19 cellular contexts compared by ENCODE assay signal in genomic region chr12:58873496-58873895, GRCh38. TPM values are rescaled to one million over a fixed set of nuclear protein-coding genes. Genes with fewer than 3 reads are reported as not detected.
A peak's percentile ranks its signal among the peaks of the same experiment; 100 is the strongest.
DNase-seq lines count a peak whose midpoint lies in the region; ATAC-seq and TF ChIP-seq lines count a peak whose summit lies in the region.
"Had no signal": no experiment of that assay in that cellular context is flagged by ENCODE, and none has a peak within 500 bp of the region (broad histone marks: within the 10 kb centered on the region; RNA-seq: fewer than 3 reads in every experiment).

No MANE protein-coding gene starts in this region.

- in situ Hi-C loops in brain microvascular endothelial cell (cut with HindIII; ENCODE audit: low pct_ligation_motif_present, low sequenced_read_pairs) = no loop called here

- H3K36me3 ChIP-seq in brain microvascular endothelial cell (replicated peaks) (peaks cover 55% of the 10 kb centered on the region), left lung (peaks cover 0 to 61% of the 10 kb centered on the region in 2 donors)
- H3K36me3 ChIP-seq: BE2C had no signal

- no peaks in the 10 kb centered on the region for H3K9me3 ChIP-seq in left lung
- H3K9me3 ChIP-seq: BE2C, SJSA1 had no signal

- no peaks in the 10 kb centered on the region for H3K27me3 ChIP-seq in brain microvascular endothelial cell (replicated peaks)
- no peaks in the 10 kb centered on the region for H3K27me3 ChIP-seq in left lung
- H3K27me3 ChIP-seq: BE2C, SJSA1 had no signal

- DNase-seq in AG08395 (ENCODE audit: low spot score) (peak; percentile 24), brain microvascular endothelial cell (peak; percentile 12), left lung (peak in 1 of 2 donors; percentile 37), 8988T (no peak)
- DNase-seq in Jurkat, Clone E6-1 (ENCODE audit: low read depth, low spot score) = peak; percentile 82
- no peak for DNase-seq in activated CD4-positive, alpha-beta T cell treated with anti-CD3 and anti-CD28 coated beads for 4 hours
- DNase-seq: BE2C; CD8-positive, alpha-beta T cell; H9; IMR-90; NCI-H146; NCI-H2081 treated with DMSO at 0.1 percent for 48 hours; NCI-H2227 treated with DMSO at 0.1 percent for 48 hours; NCI-H524 treated with DMSO at 0.1 percent for 48 hours had no signal

- intact Hi-C loops in left lung (cut with DNase I) = no loop called here

- no peak overlapping the region for H3K27ac ChIP-seq in brain microvascular endothelial cell
- no peak overlapping the region for H3K27ac ChIP-seq in left lung
- H3K27ac ChIP-seq: RWPE1, SJSA1 had no signal

- no peaks in the 10 kb centered on the region for H3K4me1 ChIP-seq in left lung
- H3K4me1 ChIP-seq: BE2C had no signal

- ATAC-seq in left lung (peak; percentile 20), GM18502 (IDR thresholded peaks at IDR 0.05; ENCODE audit: poor library complexity, unreplicated experiment) (no peak), GM19035 (IDR thresholded peaks at IDR 0.05; ENCODE audit: unreplicated experiment) (no peak)
- ATAC-seq: CD8-positive, alpha-beta T cell had no signal

- H3K4me3 ChIP-seq in Jurkat, Clone E6-1 (ENCODE audit: low read length) = no peak overlapping the region
- no peak overlapping the region for H3K4me3 ChIP-seq in brain microvascular endothelial cell (ENCODE audit: low read depth, low read length)
- no peak overlapping the region for H3K4me3 ChIP-seq in left lung
- H3K4me3 ChIP-seq: SJSA1 had no signal

- TF ChIP-seq CTCF in brain microvascular endothelial cell (IDR thresholded peaks at IDR 0.05; ENCODE audit: low read depth, low read length, missing control alignments) (no peak), left lung (IDR thresholded peaks at IDR 0.05) (no peak)

RNA-seq across cellular contexts. Expression of gene LRIG3, which starts 46.8 kb away (rescaled TPM):
- polyA plus RNA-seq in Jurkat, Clone E6-1 (2012; ENCODE audit: insufficient read depth, insufficient read length) = 2.6 TPM
- total RNA-seq in left lung = 10 to 100 TPM; 26.8 to 28.6 TPM
- total RNA-seq: CD8-positive, alpha-beta T cell; OCI-LY7 had no signal

Comparison
In these comparisons a context has a peak if more than half of its experiments do, and no peak if none do; other contexts are left out.
1. DNase-seq: peak in AG08395 (single experiment), Jurkat, Clone E6-1 (single experiment) and brain microvascular endothelial cell (single experiment); none in 8988T (single experiment) and activated CD4-positive, alpha-beta T cell treated with anti-CD3 and anti-CD28 coated beads for 4 hours (0 of 2).